7 cellular contexts compared by ENCODE assay signal in genomic region chr15:51132384-51133139, GRCh38. TPM values are rescaled to one million over a fixed set of nuclear protein-coding genes. Genes with fewer than 3 reads are reported as not detected.
DNase-seq lines count a peak whose midpoint lies in the region; ATAC-seq and TF ChIP-seq lines count a peak whose summit lies in the region.

No MANE protein-coding gene starts in this region.

- intact Hi-C loops in breast epithelium (cut with DNase I; ENCODE audit: low total_unique reads) = no loop called here

- peak; percentile 78 for DNase-seq in GM04504 (ENCODE audit: low read depth)
- DNase-seq in LoVo (ENCODE audit: low spot score) = peak; percentile 14
- DNase-seq in breast epithelium (ENCODE audit: low spot score in 2 of 2) = no peak
- peak; percentile 95 for DNase-seq in kidney glomerular epithelial cell (lab: John Stamatoyannopoulos, UW)
- peak; percentile 51 to 72 for DNase-seq in tibial nerve (ENCODE audit: low spot score in 2 of 2)
- no peak for DNase-seq in NCI-H2107 treated with DMSO at 0.1 percent for 48 hours (lab: John Stamatoyannopoulos, UW; ENCODE audit: unreplicated experiment)

- H3K27ac ChIP-seq in breast epithelium (peak overlapping the region in 1 of 2 donors; percentile 69), tibial nerve (peak overlapping the region in 3 of 4 donors; percentile 32 to 76 (median 76))

- TF ChIP-seq EP300 in tibial nerve (IDR thresholded peaks at IDR 0.05) = peak; percentile 82 to 95

- TF ChIP-seq CTCF in breast epithelium (IDR thresholded peaks at IDR 0.05) (peak in 2 of 3 donors; percentile 38 to 49), tibial nerve (IDR thresholded peaks at IDR 0.05) (peak; percentile 55 to 88 (median 83))

- WGBS in tibial nerve, 2 donors = 35 to 43% methylated on average over 6 of the region's 6 CpGs

- H3K9me3 ChIP-seq in breast epithelium (no peaks in the 10 kb centered on the region), tibial nerve (no peaks in the 10 kb centered on the region)

- H3K36me3 ChIP-seq in breast epithelium (no peaks in the 10 kb centered on the region), tibial nerve (no peaks in the 10 kb centered on the region)

- no peak overlapping the region for H3K4me3 ChIP-seq in breast epithelium
- no peak overlapping the region for H3K4me3 ChIP-seq in tibial nerve

- TF ChIP-seq POLR2A in breast epithelium (IDR thresholded peaks at IDR 0.05) (no peak), tibial nerve (IDR thresholded peaks at IDR 0.05) (no peak)

- H3K4me1 ChIP-seq in breast epithelium (peaks cover 0 to 5% of the 10 kb centered on the region in 2 donors), tibial nerve (peaks cover 0 to 22% (median 7%) of the 10 kb centered on the region in 4 donors)

- H3K27me3 ChIP-seq in breast epithelium (no peaks in the 10 kb centered on the region), tibial nerve (no peaks in the 10 kb centered on the region)

- ATAC-seq in GM18498 (IDR thresholded peaks at IDR 0.05; ENCODE audit: unreplicated experiment) = no peak

RNA-seq across cellular contexts. Expression of gene TNFAIP8L3, which starts 37.9 kb away (rescaled TPM):
- total RNA-seq in breast epithelium (1 to 10 TPM; 2.5 to 4.3 (median 4.0) TPM), tibial nerve (10 to 100 TPM in 2 of 4 donors, 1 to 10 TPM in 2; 3.7 to 12.5 (median 10.0) TPM)

Comparison
In these comparisons a context has a peak if more than half of its experiments do, and no peak if none do; other contexts are left out.
1. DNase-seq: peak in GM04504 (single experiment), LoVo (single experiment), kidney glomerular epithelial cell (single experiment) and tibial nerve (2 of 2); none in breast epithelium (0 of 2) and NCI-H2107 treated with DMSO at 0.1 percent for 48 hours (single experiment).